Comparison of ENCODE assay signal across 12 cellular contexts in the genomic region with DNA sequence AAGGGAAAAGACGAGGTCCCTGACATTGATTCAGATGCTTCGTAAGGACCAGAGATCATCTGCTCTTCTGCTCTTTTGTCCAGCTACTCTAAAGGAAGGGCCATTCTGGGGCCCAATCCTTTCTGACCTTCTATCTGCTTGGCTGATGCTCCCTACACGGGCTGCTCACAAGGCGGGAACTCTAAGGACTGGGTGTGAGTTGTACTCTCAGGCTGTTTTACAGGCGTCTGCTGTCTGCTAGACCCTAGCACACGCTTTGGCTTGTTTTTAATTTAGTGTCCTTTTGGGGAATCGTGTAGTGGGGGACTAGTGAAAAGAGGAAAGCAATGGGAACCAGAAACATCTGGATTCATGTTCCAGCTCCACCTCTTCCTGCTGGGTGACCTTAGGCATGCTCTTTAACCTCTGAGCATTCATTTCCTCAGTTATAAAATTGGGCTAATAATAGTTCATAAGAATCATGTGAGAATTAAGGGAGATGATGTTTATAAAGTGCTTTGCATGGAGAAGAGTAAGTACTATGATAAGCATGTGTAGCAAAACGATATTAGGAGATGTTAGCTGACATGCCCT.
"Had no signal": no experiment of that assay in that cellular context is flagged by ENCODE, and none has a peak within 500 bp of the region (broad histone marks: within the 10 kb centered on the region; RNA-seq: fewer than 3 reads in every experiment).

No MANE protein-coding gene starts in this region.

- H3K4me1 ChIP-seq: foreskin keratinocyte, sigmoid colon had no signal

- H3K36me3 ChIP-seq: sigmoid colon had no signal

- ATAC-seq: effector memory CD8-positive, alpha-beta T cell; foreskin keratinocyte; left colon; naive thymus-derived CD4-positive, alpha-beta T cell had no signal

- H3K27ac Mint-ChIP-seq: dendritic cell treated with granulocyte-macrophage colony-stimulating factor and Interleukin-4, amounts not matched to agents 40 ng/mL and 50 ng/mL, for 4 days; effector memory CD8-positive, alpha-beta T cell; naive thymus-derived CD4-positive, alpha-beta T cell had no signal

- DNase-seq: effector memory CD8-positive, alpha-beta T cell; foreskin keratinocyte; hippocampal formation; left colon; naive thymus-derived CD4-positive, alpha-beta T cell; nephron progenitor cell; posterior cingulate gyrus; sigmoid colon; stimulated activated CD4-positive, alpha-beta T cell treated with anti-CD3 and anti-CD28 coated beads, Interleukin-12 subunit alpha, Interleukin-12 subunit beta, amount 100 ng/mL, for 4 hours; stimulated activated naive CD4-positive, alpha-beta T cell had no signal

- H3K4me3 ChIP-seq: sigmoid colon, skin epidermis had no signal

- H3K27me3 ChIP-seq: foreskin keratinocyte had no signal

- H3K36me3 Mint-ChIP-seq: naive thymus-derived CD4-positive, alpha-beta T cell had no signal

- H3K9me3 ChIP-seq: sigmoid colon had no signal

- H3K4me3 Mint-ChIP-seq: dendritic cell treated with granulocyte-macrophage colony-stimulating factor and Interleukin-4, amounts not matched to agents 40 ng/mL and 50 ng/mL, for 4 days; effector memory CD8-positive, alpha-beta T cell; naive thymus-derived CD4-positive, alpha-beta T cell; nephron progenitor cell had no signal

- H3K27ac ChIP-seq: foreskin keratinocyte, sigmoid colon, skin epidermis had no signal
